In the genomic region with DNA sequence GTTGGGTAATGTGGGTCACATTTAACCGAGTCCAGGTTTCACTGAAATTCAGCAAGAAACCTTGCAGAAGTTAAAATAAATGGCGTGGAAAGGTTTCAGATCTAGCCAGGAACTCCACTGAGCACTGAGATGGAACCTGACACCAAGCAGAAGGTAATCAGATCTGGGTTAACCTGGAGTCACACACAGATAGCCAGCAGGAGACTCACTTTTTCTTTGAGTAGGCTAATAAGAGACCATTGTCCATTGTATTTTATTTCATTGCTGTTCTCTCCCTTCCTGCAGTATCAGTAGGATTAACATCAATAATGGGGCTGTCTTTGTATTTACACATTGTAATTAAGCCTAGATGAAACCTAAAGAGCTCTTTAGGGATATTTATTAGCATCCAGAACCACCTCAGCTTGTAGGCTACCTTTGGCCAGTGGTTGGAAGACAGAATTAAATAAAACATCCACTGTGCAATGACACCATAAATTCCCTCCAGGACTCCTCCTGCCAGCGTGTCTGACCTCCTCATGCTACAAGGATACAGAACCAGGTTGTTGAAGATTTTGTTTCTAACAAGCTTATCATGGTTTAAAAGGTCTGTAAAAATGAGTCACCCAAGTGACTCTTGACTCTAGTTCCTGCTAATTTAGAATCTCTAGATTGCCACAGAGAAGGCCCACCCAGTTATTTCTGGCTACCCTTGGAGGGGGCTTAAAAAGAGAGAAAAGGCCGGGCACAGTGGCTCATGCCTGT, we compare ENCODE assay signal across 1 cellular context.
TF ChIP-seq lines count a peak whose summit lies in the region.

No MANE protein-coding gene starts in this region.

TF ChIP-seq in GM23338, 12 proteins besides CTCF, POLR2A, EP300 and RAD21 (continued from another document):
- TF ChIP-seq ZNF462 (CRISPR knock-in tag; IDR thresholded peaks at IDR 0.05), result no peak
- no peak for TF ChIP-seq ZNF114 (CRISPR knock-in tag; IDR thresholded peaks at IDR 0.05)
- no peak for TF ChIP-seq EZH2phosphoT487 (IDR thresholded peaks at IDR 0.05; ENCODE audit: unreplicated experiment)
- TF ChIP-seq EZH2 (IDR thresholded peaks at IDR 0.05; ENCODE audit: low read depth, unreplicated experiment), result no peak
- TF ChIP-seq REST (IDR thresholded peaks at IDR 0.05; ENCODE audit: unreplicated experiment), result no peak
- no peak for TF ChIP-seq ZNF331 (CRISPR knock-in tag; IDR thresholded peaks at IDR 0.05; ENCODE audit: low read depth)
- TF ChIP-seq STAT1 (IDR thresholded peaks at IDR 0.05; ENCODE audit: unreplicated experiment), result no peak
- TF ChIP-seq, protein P1, sequence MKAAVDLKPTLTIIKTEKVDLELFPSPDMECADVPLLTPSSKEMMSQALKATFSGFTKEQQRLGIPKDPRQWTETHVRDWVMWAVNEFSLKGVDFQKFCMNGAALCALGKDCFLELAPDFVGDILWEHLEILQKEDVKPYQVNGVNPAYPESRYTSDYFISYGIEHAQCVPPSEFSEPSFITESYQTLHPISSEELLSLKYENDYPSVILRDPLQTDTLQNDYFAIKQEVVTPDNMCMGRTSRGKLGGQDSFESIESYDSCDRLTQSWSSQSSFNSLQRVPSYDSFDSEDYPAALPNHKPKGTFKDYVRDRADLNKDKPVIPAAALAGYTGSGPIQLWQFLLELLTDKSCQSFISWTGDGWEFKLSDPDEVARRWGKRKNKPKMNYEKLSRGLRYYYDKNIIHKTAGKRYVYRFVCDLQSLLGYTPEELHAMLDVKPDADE (IDR thresholded peaks at IDR 0.05), result no peak
- TF ChIP-seq POLR2AphosphoS5 (IDR thresholded peaks at IDR 0.05; ENCODE audit: low read depth), result no peak
TF ChIP-seq in GM23338: peak in this region for 0.
